In genomic region chr3:66497982-66498671, GRCh38 we compare ENCODE assay signal across 9 cellular contexts. TPM values are rescaled to one million over a fixed set of nuclear protein-coding genes. Genes with fewer than 3 reads are reported as not detected.
DNase-seq lines count a peak whose midpoint lies in the region; ATAC-seq and TF ChIP-seq lines count a peak whose summit lies in the region.
"Had no signal": no experiment of that assay in that cellular context is flagged by ENCODE, and none has a peak within 500 bp of the region (broad histone marks: within the 10 kb centered on the region; RNA-seq: fewer than 3 reads in every experiment).

No MANE protein-coding gene starts in this region.

- peaks cover 2% of the 10 kb centered on the region for H3K4me1 ChIP-seq in mammary epithelial cell (ENCODE audit: insufficient read depth, low read length)
- H3K4me1 ChIP-seq in muscle layer of duodenum (ENCODE audit: control insufficient read depth in 1 of 2, insufficient read depth in 2 of 2, low read length in 2 of 2): peaks cover 19 to 30% of the 10 kb centered on the region in 2 donors
- peaks cover 6 to 8% of the 10 kb centered on the region in 2 donors for H3K4me1 ChIP-seq in aorta (ENCODE audit: control insufficient read depth in 1 of 2, insufficient read depth in 2 of 2, low read length in 2 of 2)
- peaks cover 4% of the 10 kb centered on the region; the same call in 1 of the 2 replicates for H3K4me1 ChIP-seq in GM23248 (ENCODE audit: insufficient read depth)

- no TSS peak for BruUV-seq in mammary epithelial cell (replicated peaks; lab: Mats Ljungman, UMichigan)

- in situ Hi-C loops in mammary epithelial cell (cut with MboI; ENCODE audit: low sequenced_read_pairs in 2 of 2) (no loop called here), GM23248 (cut with MboI) (no loop called here)

- H3K36me3 Mint-ChIP-seq in stimulated activated naive CD8-positive, alpha-beta T cell treated with anti-CD3 and anti-CD28 coated beads, Interleukin-15, Interleukin-2, amounts not matched to agents 100 ng/mL and 50 ng/mL, for 24 hours (ENCODE audit: low read depth): no peaks in the 10 kb centered on the region

- no peaks in the 10 kb centered on the region for H3K9me2 ChIP-seq in GM23248 (ENCODE audit: insufficient read depth)

- ATAC-seq in stimulated activated naive CD8-positive, alpha-beta T cell treated with anti-CD3 and anti-CD28 coated beads, Interleukin-15, Interleukin-2, amounts not matched to agents 100 U/mL and 50 U/mL, for 24 hours: no peak
- no peak for ATAC-seq in aorta (ENCODE audit: low FRiP score)

- CTCF ChIA-PET in mammary epithelial cell (lab: Charles Lee; ENCODE audit: low non-redundant PET): no interaction called here

- H3K36me3 ChIP-seq in mammary epithelial cell (ENCODE audit: insufficient read depth, low read length) (no peaks in the 10 kb centered on the region), muscle layer of duodenum (ENCODE audit: control insufficient read depth in 1 of 2, insufficient read depth in 2 of 2, low read length in 2 of 2) (no peaks in the 10 kb centered on the region), aorta (ENCODE audit: control insufficient read depth in 1 of 2, insufficient read depth in 2 of 2, low read length in 1 of 2) (no peaks in the 10 kb centered on the region), GM23248 (ENCODE audit: low read depth) (no peaks in the 10 kb centered on the region)

- H3K27ac Mint-ChIP-seq in stimulated activated naive CD8-positive, alpha-beta T cell treated with anti-CD3 and anti-CD28 coated beads, Interleukin-15, Interleukin-2, amounts not matched to agents 100 ng/mL and 50 ng/mL, for 24 hours: peak overlapping the region; percentile 31
- H3K27ac Mint-ChIP-seq: activated B cell treated with CpG ODN at 0.5 μM for 24 hours had no signal

- no peak overlapping the region for H3K27ac ChIP-seq in mammary epithelial cell (ENCODE audit: insufficient read depth, low read depth, low read length)
- peak overlapping the region; percentile 93 for H3K27ac ChIP-seq in muscle layer of duodenum (ENCODE audit: low read length)
- peak overlapping the region; percentile 83 to 87 for H3K27ac ChIP-seq in aorta (ENCODE audit: low read depth in 1 of 2, low read length in 2 of 2)
- H3K27ac ChIP-seq in GM23248: no peak overlapping the region

- H3K9ac ChIP-seq in mammary epithelial cell (ENCODE audit: insufficient read depth, low read length) (no peak overlapping the region), GM23248 (no peak overlapping the region)

- no peak for DNase-seq in stimulated activated naive CD8-positive, alpha-beta T cell treated with anti-CD3 and anti-CD28 coated beads, Interleukin-15, Interleukin-2, amounts not matched to agents 100 U/mL and 50 U/mL, for 24 hours
- no peak for DNase-seq in mammary epithelial cell
- DNase-seq in aorta: no peak
- no peak for DNase-seq in GM19240 (ENCODE audit: insufficient read length, low spot score)
- DNase-seq in GM23248: no peak
- no peak for DNase-seq in NCI-H748 treated with DMSO at 0.1 percent for 48 hours (lab: John Stamatoyannopoulos, UW)
- DNase-seq: activated B cell treated with CpG ODN at 0.5 μM for 24 hours had no signal

- no peaks in the 10 kb centered on the region for H4K20me1 ChIP-seq in mammary epithelial cell (ENCODE audit: insufficient read depth, low read length)
- H4K20me1 ChIP-seq in GM23248 (ENCODE audit: insufficient read depth): no peaks in the 10 kb centered on the region

- 27% methylated on average over 4 of the region's 4 CpGs for WGBS in mammary epithelial cell (ENCODE audit: low coverage, missing lambda C conversion rate)
- 8% methylated on average over 4 of the region's 4 CpGs for WGBS in aorta, 2 donors
- WGBS in GM23248 (ENCODE audit: low coverage in 1 of 2, low lambda C conversion rate in 2 of 2, missing lambda C conversion rate in 2 of 2), 2 experiments: 51 to 57% methylated on average over 4 of the region's 4 CpGs

- H3K9me3 ChIP-seq in mammary epithelial cell (replicated peaks; ENCODE audit: insufficient read depth, low read length) (no peaks in the 10 kb centered on the region), muscle layer of duodenum (ENCODE audit: control insufficient read depth in 1 of 2, low read length in 2 of 2) (no peaks in the 10 kb centered on the region), aorta (ENCODE audit: control insufficient read depth, low read length) (no peaks in the 10 kb centered on the region), GM23248 (ENCODE audit: low read depth) (no peaks in the 10 kb centered on the region)

- no peak overlapping the region for H2AFZ ChIP-seq in mammary epithelial cell (ENCODE audit: low read depth, low read length)
- H2AFZ ChIP-seq in GM23248: no peak overlapping the region

- H3K79me2 ChIP-seq in mammary epithelial cell (ENCODE audit: insufficient read depth, low read length): peaks cover 7% of the 10 kb centered on the region
- peaks cover 37% of the 10 kb centered on the region for H3K79me2 ChIP-seq in GM23248 (ENCODE audit: insufficient read depth)

- intact Hi-C loops in mammary epithelial cell (cut with micrococcal nuclease) (no loop called here), aorta (cut with DNase I) (loop anchor here in 1 of 2 donors (5.0 to 10.0 kb wide), 2 partner anchors 53 to 91 kb away; no protein-coding TSS in a partner anchor)

- H3K4me1 Mint-ChIP-seq in stimulated activated naive CD8-positive, alpha-beta T cell treated with anti-CD3 and anti-CD28 coated beads, Interleukin-15, Interleukin-2, amounts not matched to agents 100 ng/mL and 50 ng/mL, for 24 hours (ENCODE audit: low read depth): peaks cover 75% of the 10 kb centered on the region

- TF ChIP-seq CTCF in mammary epithelial cell (conservative IDR thresholded peaks at IDR 0.05 in 1 of 2, IDR thresholded peaks at IDR 0.05 in 1 of 2; ENCODE audit: extremely low read depth in 1 of 2, insufficient read depth in 1 of 2, low read depth in 1 of 2, low read length in 2 of 2): no peak

- H3K4me3 ChIP-seq in mammary epithelial cell (replicated peaks in 1 of 3; ENCODE audit: insufficient read depth in 1 of 3, low read depth in 2 of 3, low read length in 3 of 3) (no peak overlapping the region), muscle layer of duodenum (ENCODE audit: low read depth in 1 of 2, low read length in 2 of 2) (peak overlapping the region; percentile 90 to 92), aorta (ENCODE audit: low read length in 2 of 2) (peak overlapping the region; percentile 68 to 82), GM23248 (no peak overlapping the region)

- H3K27me3 ChIP-seq in mammary epithelial cell (ENCODE audit: insufficient read depth, low read length) (no peaks in the 10 kb centered on the region), muscle layer of duodenum (ENCODE audit: low read depth, low read length) (no peaks in the 10 kb centered on the region), aorta (ENCODE audit: control insufficient read depth in 1 of 2, insufficient read depth in 2 of 2, low read length in 1 of 2) (no peaks in the 10 kb centered on the region), GM23248 (replicated peaks; ENCODE audit: insufficient read depth) (peaks cover 16% of the 10 kb centered on the region)

- peak overlapping the region; percentile 88 for H3K4me3 Mint-ChIP-seq in stimulated activated naive CD8-positive, alpha-beta T cell treated with anti-CD3 and anti-CD28 coated beads, Interleukin-15, Interleukin-2, amounts not matched to agents 100 ng/mL and 50 ng/mL, for 24 hours

- H3K4me2 ChIP-seq in mammary epithelial cell (ENCODE audit: insufficient read depth, low read depth, low read length) (peak overlapping the region; percentile 95), GM23248 (ENCODE audit: unreplicated experiment) (no peak overlapping the region)

- dilution Hi-C loops in mammary epithelial cell (cut with HindIII; ENCODE audit: low sequenced_read_pairs): no loop called here

- no peaks in the 10 kb centered on the region for H3K9me3 Mint-ChIP-seq in stimulated activated naive CD8-positive, alpha-beta T cell treated with anti-CD3 and anti-CD28 coated beads, Interleukin-15, Interleukin-2, amounts not matched to agents 100 ng/mL and 50 ng/mL, for 24 hours
- H3K9me3 Mint-ChIP-seq: activated B cell treated with CpG ODN at 0.5 μM for 24 hours had no signal

- peaks cover 22% of the 10 kb centered on the region for H3K27me3 Mint-ChIP-seq in stimulated activated naive CD8-positive, alpha-beta T cell treated with anti-CD3 and anti-CD28 coated beads, Interleukin-15, Interleukin-2, amounts not matched to agents 100 ng/mL and 50 ng/mL, for 24 hours

- no peaks in the 10 kb centered on the region for H3F3A ChIP-seq in GM23248 (ENCODE audit: insufficient read depth)

RNA-seq across cellular contexts. Expression of gene LRIG1, which starts 2.7 kb away (rescaled TPM):
- total RNA-seq in mammary epithelial cell: 10 to 100 TPM; 11.7 to 15.3 TPM
- polyA plus RNA-seq in mammary epithelial cell: 10.4 TPM
- polyA minus RNA-seq in mammary epithelial cell: 82.8 TPM
- total RNA-seq in aorta: 100 to 1,000 TPM in 1 of 2 donors, 10 to 100 TPM in 1; 75.7 to 115 TPM
- 10 to 100 TPM; 15.0 to 62.1 TPM for polyA plus RNA-seq in aorta
- 6.5 and 10.0 TPM in 2 replicates for total RNA-seq in GM23248 (2014; rRNA removed; shearing (Covaris generic))
- polyA plus RNA-seq in GM23248 (2016; fragmentation: Nextera tagmentation; extraction: Ambion mirVana): 2.8 and 3.1 TPM in 2 replicates

Comparison
In these comparisons a context has a peak if more than half of its experiments do, and no peak if none do; other contexts are left out.
1. H3K27ac ChIP-seq: peak in muscle layer of duodenum (single experiment) and aorta (2 of 2); none in mammary epithelial cell (single experiment) and GM23248 (single experiment).
2. H3K4me3 ChIP-seq: peak in muscle layer of duodenum (2 of 2) and aorta (2 of 2); none in mammary epithelial cell (0 of 3) and GM23248 (single experiment).